9 cellular contexts compared by ENCODE assay signal in genomic region chr12:85448548-85449139, GRCh38.
A peak's percentile ranks its signal among the peaks of the same experiment; 100 is the strongest.
DNase-seq lines count a peak whose midpoint lies in the region; ATAC-seq, FAIRE-seq and TF ChIP-seq lines count a peak whose summit lies in the region.
"Had no signal": no experiment of that assay in that cellular context is flagged by ENCODE, and none has a peak within 500 bp of the region (broad histone marks: within the 10 kb centered on the region; RNA-seq: fewer than 3 reads in every experiment).

No MANE protein-coding gene starts in this region.

- H3K9me3 Mint-ChIP-seq in nephron progenitor cell, result no peaks in the 10 kb centered on the region

- no peak for TF ChIP-seq POLR2A in GM12878 (IDR thresholded peaks at IDR 0.05; ENCODE audit: low read depth, low read length)

- H3K4me3 ChIP-seq in LNCaP clone FGC (ENCODE audit: low read depth, low read length) (no peak overlapping the region), GM12878 (no peak overlapping the region), left ventricle myocardium inferior (no peak overlapping the region), H7 (ENCODE audit: insufficient read depth, low read depth, low read length) (no peak overlapping the region)

- ATAC-seq in GM18511 (IDR thresholded peaks at IDR 0.05; ENCODE audit: unreplicated experiment) (peak; percentile 49), GM12878 (peak; percentile 58), left cardiac atrium (no peak)

- BruUV-seq in GM12878 (replicated peaks; lab: Mats Ljungman, UMichigan), result no TSS peak

- TF ChIP-seq EP300 in GM12878 (IDR thresholded peaks at IDR 0.05; ENCODE audit: borderline replicate concordance in 1 of 2, control insufficient read depth in 1 of 2, low read depth in 2 of 2, low read length in 2 of 2), result no peak

- intact Hi-C loops in GM12878 (cut with micrococcal nuclease; ENCODE audit: unreplicated experiment) (loop anchor here (2.0 to 10.0 kb wide), 5 partner anchors 24 to 576 kb away; no protein-coding TSS in a partner anchor), left cardiac atrium (cut with DNase I) (no loop called here), left ventricle myocardium inferior (cut with micrococcal nuclease) (no loop called here)

- SMC1A ChIA-PET in GM12878 (lab: Charles Lee; ENCODE audit: uncharacterized antibody, unreplicated experiment), result interaction anchor here (1.0 to 2.7 kb wide), 7 partner anchors 20 to 139 kb away, joined by 3 to 18 read pairs (median 4); no protein-coding TSS in a partner anchor

- CTCF ChIA-PET in GM12878 (lab: Yijun Ruan, JAX), result interaction anchor here (0.9 to 2.6 kb wide), 12 partner anchors 20 to 419 kb away, joined by 3 to 65 read pairs (median 4); no protein-coding TSS in a partner anchor

- WGBS in GM12878 (ENCODE audit: insufficient coverage, insufficient replicate concordance, low lambda C conversion rate, missing lambda C conversion rate), result 13% methylated on average over 4 of the region's 4 CpGs

- no peaks in the 10 kb centered on the region for H3K36me3 ChIP-seq in GM12878 (ENCODE audit: control insufficient read depth in 2 of 2, insufficient read depth in 2 of 2, low read length in 1 of 2)
- no peaks in the 10 kb centered on the region for H3K36me3 ChIP-seq in left ventricle myocardium inferior
- H3K36me3 ChIP-seq in H7 (replicated peaks; ENCODE audit: control insufficient read depth, insufficient read depth, low read length), result no peaks in the 10 kb centered on the region

- TF ChIP-seq CTCF in LNCaP clone FGC (IDR thresholded peaks at IDR 0.05; ENCODE audit: control insufficient read depth, extremely low read depth, insufficient read depth) (peak; percentile 46), GM12878 (IDR thresholded peaks at IDR 0.05 in 2 of 3, conservative IDR thresholded peaks at IDR 0.05 in 1 of 3; ENCODE audit: control insufficient read depth in 2 of 3, extremely low read depth in 1 of 3, insufficient read depth in 1 of 3, low read depth in 3 of 3, low read length in 3 of 3) (peak in 2 of 3 experiments; percentile 18 to 24; a peak in 3 of 6 replicates), nephron progenitor cell (IDR thresholded peaks at IDR 0.05) (peak; percentile 42), left ventricle myocardium inferior (IDR thresholded peaks at IDR 0.05; ENCODE audit: borderline replicate concordance) (no peak)

- H2AFZ ChIP-seq in GM12878 (ENCODE audit: control insufficient read depth, low read depth, low read length), result no peak overlapping the region

- H3K36me3 Mint-ChIP-seq in nephron progenitor cell (ENCODE audit: low read depth), result no peaks in the 10 kb centered on the region

- RAD21 ChIA-PET in GM12878 (lab: Charles Lee; ENCODE audit: unreplicated experiment), result interaction anchor here (1.1 to 4.1 kb wide), 6 partner anchors 20 to 371 kb away, joined by 3 to 62 read pairs (median 5); no protein-coding TSS in a partner anchor

- no peak overlapping the region for H3K9ac ChIP-seq in GM12878 (ENCODE audit: control insufficient read depth, insufficient read depth, low read length)

- no peaks in the 10 kb centered on the region for H3K9me3 ChIP-seq in GM12878 (replicated peaks; ENCODE audit: control insufficient read depth, insufficient read depth, low read length)
- H3K9me3 ChIP-seq in left ventricle myocardium inferior (replicated peaks), result no peaks in the 10 kb centered on the region

- no peak overlapping the region for H3K27ac Mint-ChIP-seq in nephron progenitor cell

- in situ Hi-C loops in GM12878 (cut with MboI), result loop anchor here (10.0 kb wide), 1 partner anchor 374 kb away; no protein-coding TSS in a partner anchor

- peak; percentile 66 for TF ChIP-seq RAD21 in GM12878 (IDR thresholded peaks at IDR 0.05; ENCODE audit: insufficient read depth, low read depth, low read length)

- no peak overlapping the region for H3K4me3 Mint-ChIP-seq in nephron progenitor cell

- H3K4me1 ChIP-seq in GM12878 (ENCODE audit: control insufficient read depth, insufficient read depth, low read length) (no peaks in the 10 kb centered on the region), left ventricle myocardium inferior (no peaks in the 10 kb centered on the region)

- H3K4me1 Mint-ChIP-seq in nephron progenitor cell, result peaks cover 5% of the 10 kb centered on the region

- POLR2A ChIA-PET in GM12878 (lab: Charles Lee), result no interaction called here

- H3K27me3 ChIP-seq in GM12878 (replicated peaks in 1 of 2; ENCODE audit: control insufficient read depth in 2 of 2, insufficient read depth in 2 of 2, low read length in 1 of 2) (peaks cover 0 to 3% of the 10 kb centered on the region in 2 experiments; a peak in 1 of 4 replicates), left ventricle myocardium inferior (ENCODE audit: low read depth) (peaks cover 31% of the 10 kb centered on the region), H7 (ENCODE audit: control insufficient read depth, insufficient read depth, low read length) (no peaks in the 10 kb centered on the region)

- DNase-seq in LNCaP clone FGC (ENCODE audit: low read depth), result peak; percentile 14
- DNase-seq in GM12878 (ENCODE audit: low read depth, low spot score), result no peak
- DNase-seq in nephron progenitor cell, result no peak
- DNase-seq in left cardiac atrium, result no peak
- DNase-seq in left ventricle myocardium inferior, result no peak
- no peak for DNase-seq in caudate nucleus (lab: John Stamatoyannopoulos, UW)
- no peak for DNase-seq in H7

- H3K79me2 ChIP-seq in GM12878 (ENCODE audit: control insufficient read depth, insufficient read depth, low read length), result no peaks in the 10 kb centered on the region

- H4K20me1 ChIP-seq in GM12878 (ENCODE audit: control insufficient read depth, insufficient read depth), result no peaks in the 10 kb centered on the region

- H3K4me2 ChIP-seq in GM12878 (ENCODE audit: control insufficient read depth, insufficient read depth), result no peak overlapping the region

- H3K27me3 Mint-ChIP-seq in nephron progenitor cell (ENCODE audit: low read depth, poor library complexity), result no peaks in the 10 kb centered on the region

- FAIRE-seq in GM12878 (lab: Jason Lieb, UNC), result no peak
- FAIRE-seq: colon had no signal

- H3K27ac ChIP-seq in GM12878 (ENCODE audit: control insufficient read depth, insufficient read depth) (no peak overlapping the region), left ventricle myocardium inferior (replicated peaks) (no peak overlapping the region), caudate nucleus (ENCODE audit: low read depth, low read length) (no peak overlapping the region)

TF ChIP-seq in GM12878, 131 proteins besides CTCF, POLR2A, EP300 and RAD21:
- TF ChIP-seq E4F1 (IDR thresholded peaks at IDR 0.05; ENCODE audit: borderline replicate concordance, partially characterized antibody), result no peak
- no peak for TF ChIP-seq FOS (IDR thresholded peaks at IDR 0.05; ENCODE audit: borderline replicate concordance, extremely low read depth, insufficient read length)
- peak; percentile 62; the same call in 1 of the 2 replicates for TF ChIP-seq SMC3 (IDR thresholded peaks at IDR 0.05; ENCODE audit: borderline replicate concordance, low read length)
- peak; percentile 23; the same call in 1 of the 2 replicates for TF ChIP-seq RUNX3 (IDR thresholded peaks at IDR 0.05; ENCODE audit: low read length)
- TF ChIP-seq, protein P1, sequence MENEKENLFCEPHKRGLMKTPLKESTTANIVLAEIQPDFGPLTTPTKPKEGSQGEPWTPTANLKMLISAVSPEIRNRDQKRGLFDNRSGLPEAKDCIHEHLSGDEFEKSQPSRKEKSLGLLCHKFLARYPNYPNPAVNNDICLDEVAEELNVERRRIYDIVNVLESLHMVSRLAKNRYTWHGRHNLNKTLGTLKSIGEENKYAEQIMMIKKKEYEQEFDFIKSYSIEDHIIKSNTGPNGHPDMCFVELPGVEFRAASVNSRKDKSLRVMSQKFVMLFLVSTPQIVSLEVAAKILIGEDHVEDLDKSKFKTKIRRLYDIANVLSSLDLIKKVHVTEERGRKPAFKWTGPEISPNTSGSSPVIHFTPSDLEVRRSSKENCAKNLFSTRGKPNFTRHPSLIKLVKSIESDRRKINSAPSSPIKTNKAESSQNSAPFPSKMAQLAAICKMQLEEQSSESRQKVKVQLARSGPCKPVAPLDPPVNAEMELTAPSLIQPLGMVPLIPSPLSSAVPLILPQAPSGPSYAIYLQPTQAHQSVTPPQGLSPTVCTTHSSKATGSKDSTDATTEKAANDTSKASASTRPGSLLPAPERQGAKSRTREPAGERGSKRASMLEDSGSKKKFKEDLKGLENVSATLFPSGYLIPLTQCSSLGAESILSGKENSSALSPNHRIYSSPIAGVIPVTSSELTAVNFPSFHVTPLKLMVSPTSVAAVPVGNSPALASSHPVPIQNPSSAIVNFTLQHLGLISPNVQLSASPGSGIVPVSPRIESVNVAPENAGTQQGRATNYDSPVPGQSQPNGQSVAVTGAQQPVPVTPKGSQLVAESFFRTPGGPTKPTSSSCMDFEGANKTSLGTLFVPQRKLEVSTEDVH (IDR thresholded peaks at IDR 0.05; ENCODE audit: low read depth, partially characterized antibody), result no peak

Comparison
In these comparisons a context has a peak if more than half of its experiments do, and no peak if none do; other contexts are left out.
1. ATAC-seq: peak in GM18511 (single experiment) and GM12878 (single experiment); none in left cardiac atrium (0 of 2).